In genomic region chr17:50208611-50209061, GRCh38 we compare ENCODE assay signal across 1 cellular context.
A peak's percentile ranks its signal among the peaks of the same experiment; 100 is the strongest.
TF ChIP-seq lines count a peak whose summit lies in the region.

No MANE protein-coding gene starts in this region.

TF ChIP-seq in SK-N-SH, 30 proteins besides CTCF, POLR2A, EP300 and RAD21:
- TF ChIP-seq GATA2 (CRISPR knock-in tag; IDR thresholded peaks at IDR 0.05) (peak; percentile 56), FOXM1 (IDR thresholded peaks at IDR 0.05; ENCODE audit: low read depth) (no peak), JUND (IDR thresholded peaks at IDR 0.05) (no peak), MAX (IDR thresholded peaks at IDR 0.05; ENCODE audit: low read depth) (no peak), TEAD4 (IDR thresholded peaks at IDR 0.05; ENCODE audit: borderline replicate concordance, insufficient read depth) (no peak)
TF ChIP-seq in SK-N-SH: peak in this region for 1.
